In the genomic region with DNA sequence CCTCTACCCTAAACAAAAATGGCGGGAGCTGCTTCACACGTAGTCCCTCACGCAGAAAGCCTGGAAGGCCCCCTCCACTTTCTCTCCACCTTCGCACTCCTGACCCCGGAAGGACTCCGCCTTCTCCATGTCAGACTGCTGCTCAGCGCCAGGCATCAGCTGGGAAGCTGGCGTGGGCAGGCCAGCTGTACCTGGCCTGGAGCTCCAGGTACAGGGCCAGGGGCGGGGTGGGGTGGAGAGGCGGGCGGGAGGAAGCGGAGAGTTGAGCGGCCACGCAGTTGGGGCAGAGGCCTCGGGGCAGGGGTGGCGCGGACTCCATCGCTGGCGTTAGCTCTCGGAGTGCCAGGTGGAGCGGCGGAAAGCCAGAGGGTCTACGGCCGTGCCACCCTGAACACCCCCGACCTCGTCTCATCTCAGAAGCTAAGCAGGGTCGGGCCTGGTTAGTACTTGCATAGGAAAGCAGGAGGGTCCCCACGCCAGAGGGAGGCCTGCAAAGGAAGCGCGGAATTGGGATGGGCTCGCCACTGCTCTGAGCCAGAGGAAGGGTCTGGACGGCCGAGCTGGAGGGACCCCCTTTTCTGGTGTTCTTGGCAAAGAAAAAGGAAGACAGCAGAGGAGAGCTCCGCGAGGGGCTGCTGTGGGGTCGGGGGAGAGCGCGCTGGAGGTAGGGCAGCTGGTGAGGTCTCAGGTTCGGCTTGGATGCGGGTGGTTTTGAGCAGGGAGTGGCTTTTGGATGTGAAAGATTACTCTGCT, we compare ENCODE assay signal across 8 cellular contexts. TPM values are rescaled to one million over a fixed set of nuclear protein-coding genes. Genes with fewer than 3 reads are reported as not detected.
DNase-seq lines count a peak whose midpoint lies in the region; ATAC-seq, FAIRE-seq and TF ChIP-seq lines count a peak whose summit lies in the region.

A gene with protein sequence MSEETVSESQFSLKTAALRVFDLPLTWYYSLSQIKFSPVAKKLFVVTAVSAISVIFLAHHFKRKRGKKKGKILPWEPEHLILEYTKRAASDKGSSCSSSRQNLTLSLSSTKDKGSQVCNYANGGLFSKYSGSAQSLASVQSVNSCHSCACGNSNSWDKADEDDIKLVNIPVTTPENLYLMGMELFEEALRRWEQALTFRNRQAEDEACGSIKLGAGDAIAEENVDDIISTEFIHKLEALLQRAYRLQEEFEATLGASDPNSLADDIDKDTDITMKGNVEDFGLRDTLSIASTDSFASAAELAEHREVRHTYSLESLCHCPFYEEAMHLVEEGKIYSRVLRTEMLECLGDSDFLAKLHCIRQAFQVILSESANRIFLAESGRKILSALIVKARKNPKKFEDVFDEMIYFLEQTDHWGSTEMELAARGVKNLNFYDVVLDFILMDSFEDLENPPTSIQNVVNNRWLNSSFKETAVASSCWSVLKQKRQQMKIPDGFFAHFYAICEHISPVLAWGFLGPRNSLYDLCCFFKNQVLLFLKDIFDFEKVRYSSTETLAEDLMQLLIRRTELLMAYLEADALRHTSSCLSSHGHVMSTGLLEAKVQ (plus strand): TSS at position 121 of the 753 bp plus-strand sequence. CDS start 3,604 bp downstream, outside the sequence.

- ATAC-seq in GM18907 (IDR thresholded peaks at IDR 0.05; ENCODE audit: unreplicated experiment) = peak; percentile 96
- peak; percentile 89 for ATAC-seq in HG03139 (IDR thresholded peaks at IDR 0.05; ENCODE audit: unreplicated experiment)

- H3K79me2 ChIP-seq in mammary epithelial cell (ENCODE audit: insufficient read depth, low read length) = peaks cover 40% of the 10 kb centered on the region

- no peak for TF ChIP-seq CTCF in AG04450 (IDR thresholded peaks at IDR 0.05; ENCODE audit: low read depth, low read length)
- no peak for TF ChIP-seq CTCF in VCaP (conservative IDR thresholded peaks at IDR 0.05)
- no peak for TF ChIP-seq CTCF in mammary epithelial cell (conservative IDR thresholded peaks at IDR 0.05 in 1 of 2, IDR thresholded peaks at IDR 0.05 in 1 of 2; ENCODE audit: extremely low read depth in 1 of 2, insufficient read depth in 1 of 2, low read depth in 1 of 2, low read length in 2 of 2)

- intact Hi-C loops in mammary epithelial cell (cut with micrococcal nuclease) = loop anchor here (2.0 kb wide), 1 partner anchor 17 kb away; no protein-coding TSS in a partner anchor

- FAIRE-seq in small intestine (lab: Jason Lieb, UNC) = peak; percentile 39

- H3K4me1 ChIP-seq in mammary epithelial cell (ENCODE audit: insufficient read depth, low read length) (no peaks in the 10 kb centered on the region), small intestine (ENCODE audit: control insufficient read depth in 2 of 2, insufficient read depth in 1 of 2, low read depth in 1 of 2, low read length in 1 of 2) (no peaks in the 10 kb centered on the region)

- H3K27ac ChIP-seq in AG04450 (ENCODE audit: low read depth, low read length) (no peak within 1 kb of the TSS), VCaP (peak within 1 kb of the TSS; percentile 84), mammary epithelial cell (ENCODE audit: insufficient read depth, low read depth, low read length) (peak within 1 kb of the TSS; percentile 35), small intestine (ENCODE audit: low read depth in 1 of 2, low read length in 1 of 2) (peak within 1 kb of the TSS; percentile 63 to 74)

- no peaks in the 10 kb centered on the region for H3K27me3 ChIP-seq in AG04450 (ENCODE audit: control insufficient read depth, insufficient read depth, low read length)
- H3K27me3 ChIP-seq in mammary epithelial cell (ENCODE audit: insufficient read depth, low read length) = no peaks in the 10 kb centered on the region
- no peaks in the 10 kb centered on the region for H3K27me3 ChIP-seq in small intestine (ENCODE audit: control insufficient read depth in 2 of 2, insufficient read depth in 2 of 2, low read length in 2 of 2)

- dilution Hi-C loops in mammary epithelial cell (cut with HindIII; ENCODE audit: low sequenced_read_pairs) = no loop called here

- H3K4me2 ChIP-seq in mammary epithelial cell (ENCODE audit: insufficient read depth, low read depth, low read length) = peak within 1 kb of the TSS; percentile 76

- DNase-seq in AG04450 (ENCODE audit: low read depth, low spot score) (peak; percentile 74), NCI-H2196 treated with DMSO at 0.1 percent for 48 hours (lab: John Stamatoyannopoulos, UW; ENCODE audit: unreplicated experiment) (peak; percentile 90), mammary epithelial cell (peak; percentile 93), iPS-NIHi11 (ENCODE audit: low spot score) (peak; percentile 91), small intestine (peak; percentile 95)

- BruUV-seq in mammary epithelial cell (replicated peaks; lab: Mats Ljungman, UMichigan) = no TSS peak

- CTCF ChIA-PET in AG04450 (lab: Charles Lee) = interaction anchor here (0.6 to 1.0 kb wide), 3 partner anchors 335 to 896 kb away, joined by 3 to 8 read pairs (median 5); no protein-coding TSS in a partner anchor
- CTCF ChIA-PET in mammary epithelial cell (lab: Charles Lee; ENCODE audit: low non-redundant PET) = interaction anchor here (0.7 to 0.8 kb wide), 2 partner anchors 23 to 335 kb away, joined by 5 to 25 read pairs; no protein-coding TSS in a partner anchor

- peak within 1 kb of the TSS; percentile 96 for H2AFZ ChIP-seq in mammary epithelial cell (ENCODE audit: low read depth, low read length)

- H3K36me3 ChIP-seq in mammary epithelial cell (ENCODE audit: insufficient read depth, low read length) (no peaks in the 10 kb centered on the region), small intestine (ENCODE audit: control insufficient read depth in 2 of 2, insufficient read depth in 2 of 2, low read length in 2 of 2) (no peaks in the 10 kb centered on the region)

- peak within 1 kb of the TSS; percentile 66 for H3K9ac ChIP-seq in mammary epithelial cell (ENCODE audit: insufficient read depth, low read length)

- in situ Hi-C loops in mammary epithelial cell (cut with MboI; ENCODE audit: low sequenced_read_pairs in 2 of 2) = no loop called here

- H4K20me1 ChIP-seq in mammary epithelial cell (ENCODE audit: insufficient read depth, low read length) = no peaks in the 10 kb centered on the region

- peak within 1 kb of the TSS; percentile 88 for H3K4me3 ChIP-seq in AG04450 (ENCODE audit: low read depth, low read length)
- peak within 1 kb of the TSS; percentile 78 to 89 (median 83) for H3K4me3 ChIP-seq in mammary epithelial cell (replicated peaks in 1 of 3; ENCODE audit: insufficient read depth in 1 of 3, low read depth in 2 of 3, low read length in 3 of 3)
- H3K4me3 ChIP-seq in small intestine (ENCODE audit: low read depth in 1 of 2, low read length in 2 of 2) = peak within 1 kb of the TSS; percentile 65 to 73

- H3K9me3 ChIP-seq in AG04450 (ENCODE audit: control insufficient read depth, insufficient read depth, low read length) = no peaks in the 10 kb centered on the region; the same call in 1 of the 2 replicates
- H3K9me3 ChIP-seq in mammary epithelial cell (replicated peaks; ENCODE audit: insufficient read depth, low read length) = no peaks in the 10 kb centered on the region
- no peaks in the 10 kb centered on the region for H3K9me3 ChIP-seq in small intestine (ENCODE audit: control insufficient read depth, low read depth)

- POLR2A ChIA-PET in AG04450 (lab: Yijun Ruan, JAX) = interaction anchor here (0.6 to 1.3 kb wide), 4 partner anchors 22 to 349 kb away, joined by 3 to 5 read pairs (median 4); a partner anchor contains a TSS

- WGBS in mammary epithelial cell (ENCODE audit: low coverage, missing lambda C conversion rate) = under 1% methylated on average over 19 of the region's 40 CpGs
- 0 to 1% (median 1%) methylated on average over 39 to 40 of the region's 40 CpGs for WGBS in small intestine, 3 donors

RNA-seq across cellular contexts. Expression of the gene that starts here (rescaled TPM):
- polyA plus RNA-seq in AG04450 (2011; rRNA removed) (4.5 and 5.5 TPM in 2 replicates), mammary epithelial cell (3.9 TPM), small intestine (1 to 10 TPM; 1.4 to 4.7 (median 2.0) TPM)
- 6.7 and 9.8 TPM in 2 replicates for polyA minus RNA-seq in AG04450 (2011; rRNA and poly(A)+ RNA removed)
- total RNA-seq in mammary epithelial cell = 10 to 100 TPM; 15.2 to 16.6 TPM
- 10.3 TPM for polyA minus RNA-seq in mammary epithelial cell
